Comparison of ENCODE assay signal across 14 cellular contexts in the genomic region with DNA sequence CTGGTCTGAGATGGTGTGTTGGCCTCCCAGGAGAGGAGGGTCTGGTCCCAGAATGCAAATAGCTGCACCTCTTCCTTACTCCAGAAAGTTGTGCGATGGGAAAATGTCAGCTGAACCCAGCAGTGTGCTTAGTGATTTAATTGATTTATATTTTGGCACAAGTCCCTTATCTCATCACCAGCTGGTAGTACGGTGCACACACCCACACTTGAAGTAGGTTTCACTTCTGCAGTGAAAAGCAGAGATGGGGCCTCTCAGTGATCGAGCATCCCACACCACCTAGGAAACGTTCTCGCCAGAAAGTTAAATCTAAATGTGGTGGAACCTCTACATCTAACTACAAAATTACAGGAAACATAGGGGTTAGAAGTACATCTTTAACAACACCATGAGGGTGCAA.
A peak's percentile ranks its signal among the peaks of the same experiment; 100 is the strongest.
DNase-seq lines count a peak whose midpoint lies in the region; ATAC-seq and TF ChIP-seq lines count a peak whose summit lies in the region.
"Had no signal": no experiment of that assay in that cellular context is flagged by ENCODE, and none has a peak within 500 bp of the region (broad histone marks: within the 10 kb centered on the region; RNA-seq: fewer than 3 reads in every experiment).

No MANE protein-coding gene starts in this region.

- ATAC-seq in GM18517 (IDR thresholded peaks at IDR 0.05; ENCODE audit: unreplicated experiment) (peak; percentile 80), GM21515 (IDR thresholded peaks at IDR 0.05; ENCODE audit: unreplicated experiment) (peak; percentile 70), HG03103 (IDR thresholded peaks at IDR 0.05; ENCODE audit: low read depth, unreplicated experiment) (peak; percentile 96)
- ATAC-seq: left colon, Panc1 had no signal

- no peak for TF ChIP-seq CTCF in VCaP (conservative IDR thresholded peaks at IDR 0.05)

- intact Hi-C loops in posterior vena cava (cut with DNase I) = no loop called here

- DNase-seq in DMS53 (lab: John Stamatoyannopoulos, UW) (no peak), NCI-H1436 (lab: John Stamatoyannopoulos, UW) (no peak), posterior vena cava (ENCODE audit: low spot score) (no peak)
- no peak for DNase-seq in stimulated activated CD4-positive, alpha-beta T cell treated with anti-CD3 and anti-CD28 coated beads, Interleukin-1b, Interleukin-23, amount 100 ng/mL, for 48 hours
- DNase-seq: activated CD8-positive, alpha-beta memory T cell treated with anti-CD3 and anti-CD28 coated beads, Interleukin-2, amount 50 U/mL, for 48 hours; GM23248; left colon; NCI-H1930; T1000 had no signal

- H3K27ac ChIP-seq in VCaP = peak overlapping the region; percentile 16; the same call in 1 of the 2 replicates
- H3K27ac ChIP-seq: GM23248 had no signal
